Comparison of ENCODE assay signal across 8 cellular contexts in genomic region chr17:1627219-1627986, GRCh38. TPM values are rescaled to one million over a fixed set of nuclear protein-coding genes. Genes with fewer than 3 reads are reported as not detected.
A peak's percentile ranks its signal among the peaks of the same experiment; 100 is the strongest.
DNase-seq lines count a peak whose midpoint lies in the region; ATAC-seq and TF ChIP-seq lines count a peak whose summit lies in the region.

No MANE protein-coding gene starts in this region.

- H3K27ac Mint-ChIP-seq in activated CD8-positive, alpha-beta memory T cell treated with anti-CD3 and anti-CD28 coated beads, Interleukin-2, amount 10 ng/mL, durations not matched to agents 7 days and 5 days = no peak overlapping the region

- ATAC-seq in activated CD8-positive, alpha-beta memory T cell treated with anti-CD3 and anti-CD28 coated beads, Interleukin-2, amount 10 ng/mL, durations not matched to agents 7 days and 5 days = no peak
- ATAC-seq in GM18517 (IDR thresholded peaks at IDR 0.05; ENCODE audit: unreplicated experiment) (no peak), GM19351 (IDR thresholded peaks at IDR 0.05; ENCODE audit: unreplicated experiment) (no peak)

- H3K9me3 Mint-ChIP-seq in activated CD8-positive, alpha-beta memory T cell treated with anti-CD3 and anti-CD28 coated beads, Interleukin-2, amount 10 ng/mL, durations not matched to agents 7 days and 5 days (ENCODE audit: low read depth) = no peaks in the 10 kb centered on the region

- no peaks in the 10 kb centered on the region for H3K36me3 Mint-ChIP-seq in activated CD8-positive, alpha-beta memory T cell treated with anti-CD3 and anti-CD28 coated beads, Interleukin-2, amount 10 ng/mL, durations not matched to agents 7 days and 5 days

- H3K9ac ChIP-seq in neural cell (ENCODE audit: low read length) = peak overlapping the region; percentile 99

- no peaks in the 10 kb centered on the region for H4K20me1 ChIP-seq in neural cell (ENCODE audit: insufficient read depth)

- peaks cover 43% of the 10 kb centered on the region for H3K79me2 ChIP-seq in neural cell (replicated peaks; ENCODE audit: insufficient read depth, low read length)

- peak overlapping the region; percentile 94 for H3K4me2 ChIP-seq in neural cell (ENCODE audit: low read length)

- H3K9me2 ChIP-seq in neural cell (ENCODE audit: insufficient read depth, low read length) = no peaks in the 10 kb centered on the region

- H3K4me1 Mint-ChIP-seq in activated CD8-positive, alpha-beta memory T cell treated with anti-CD3 and anti-CD28 coated beads, Interleukin-2, amount 10 ng/mL, durations not matched to agents 7 days and 5 days = peaks cover 7% of the 10 kb centered on the region

- H3F3A ChIP-seq in neural cell (ENCODE audit: insufficient read depth, low read length, poor library complexity, severe bottlenecking) = no peaks in the 10 kb centered on the region

- DNase-seq in activated CD8-positive, alpha-beta memory T cell treated with anti-CD3 and anti-CD28 coated beads, Interleukin-2, amount 10 ng/mL, durations not matched to agents 7 days and 5 days = no peak
- DNase-seq in activated CD8-positive, alpha-beta memory T cell treated with anti-CD3 and anti-CD28 coated beads, Interleukin-2, amount 50 U/mL, for 48 hours = no peak
- no peak for DNase-seq in epithelial cell of proximal tubule (ENCODE audit: low read depth)
- no peak for DNase-seq in GM19240 (ENCODE audit: insufficient read length, low spot score)

- H3K9me3 ChIP-seq in neural cell (ENCODE audit: low read length) = no peaks in the 10 kb centered on the region

- CTCF ChIA-PET in activated CD8-positive, alpha-beta memory T cell treated with anti-CD3 and anti-CD28 coated beads, Interleukin-2, amount 10 ng/mL, durations not matched to agents 7 days and 5 days (lab: Charles Lee) = interaction anchor here (0.7 to 6.5 kb wide), 7 partner anchors 21 to 261 kb away, joined by 3 to 89 read pairs (median 16); partner anchors contain the start of gene RILP

- H3K27me3 ChIP-seq in neural cell (ENCODE audit: insufficient read depth, low read depth, low read length) = no peaks in the 10 kb centered on the region

- no peak for TF ChIP-seq CTCF in epithelial cell of proximal tubule (conservative IDR thresholded peaks at IDR 0.05; ENCODE audit: low read depth, low read length)
- TF ChIP-seq CTCF in neural cell (IDR thresholded peaks at IDR 0.05; ENCODE audit: poor library complexity, severe bottlenecking) = no peak

- TF ChIP-seq RAD21 in neural cell (conservative IDR thresholded peaks at IDR 0.05) = no peak

- H3K4me3 ChIP-seq in epithelial cell of proximal tubule (ENCODE audit: low read depth, low read length) (peak overlapping the region; percentile 61), neural cell (ENCODE audit: low read length) (peak overlapping the region; percentile 96)

- TF ChIP-seq EP300 in neural cell (conservative IDR thresholded peaks at IDR 0.05; ENCODE audit: poor library complexity, severe bottlenecking) = no peak

- H3K36me3 ChIP-seq in neural cell (ENCODE audit: insufficient read depth, low read length) = peaks cover 14% of the 10 kb centered on the region

- H3K4me3 Mint-ChIP-seq in activated CD8-positive, alpha-beta memory T cell treated with anti-CD3 and anti-CD28 coated beads, Interleukin-2, amount 10 ng/mL, durations not matched to agents 7 days and 5 days = peak overlapping the region; percentile 26

- peak; percentile 70 for TF ChIP-seq POLR2A in Raji (IDR thresholded peaks at IDR 0.05; ENCODE audit: insufficient read depth, low read depth, low read length)

- peak overlapping the region; percentile 99 for H3K27ac ChIP-seq in neural cell (ENCODE audit: low read length)

- H3K27me3 Mint-ChIP-seq in activated CD8-positive, alpha-beta memory T cell treated with anti-CD3 and anti-CD28 coated beads, Interleukin-2, amount 10 ng/mL, durations not matched to agents 7 days and 5 days = peaks cover 38% of the 10 kb centered on the region

- no peak overlapping the region for H2AFZ ChIP-seq in neural cell (ENCODE audit: low read depth, low read length)

TF ChIP-seq in neural cell, 6 proteins besides CTCF, POLR2A, EP300 and RAD21:
- no peak for TF ChIP-seq MXI1 (conservative IDR thresholded peaks at IDR 0.05; ENCODE audit: poor library complexity, severe bottlenecking)
TF ChIP-seq in neural cell: peak in this region for 0.

RNA-seq across cellular contexts. Expression of gene SLC43A2, which starts 1.2 kb away (rescaled TPM):
- 1 to 10 TPM in 1 of 2 experiments, under 1 TPM in 1; 0.55 to 1.3 TPM for total RNA-seq in activated CD8-positive, alpha-beta memory T cell treated with anti-CD3 and anti-CD28 coated beads, Interleukin-2, amount 10 ng/mL, durations not matched to agents 7 days and 5 days
- total RNA-seq in epithelial cell of proximal tubule = 2.3 and 12.9 TPM in 2 replicates
- polyA plus RNA-seq in neural cell = 60.1 and 69.0 TPM in 2 replicates
- 97.8 and 108 TPM in 2 replicates for polyA minus RNA-seq in neural cell

RNA-seq across cellular contexts. Expression of gene SCARF1, which starts 18.1 kb away (rescaled TPM):
- 1 to 10 TPM in 1 of 2 experiments, under 1 TPM in 1; 0.70 to 2.0 TPM for total RNA-seq in activated CD8-positive, alpha-beta memory T cell treated with anti-CD3 and anti-CD28 coated beads, Interleukin-2, amount 10 ng/mL, durations not matched to agents 7 days and 5 days
- 14.5 and 19.8 TPM in 2 replicates for total RNA-seq in epithelial cell of proximal tubule
- 3.0 and 5.4 TPM in 2 replicates for polyA plus RNA-seq in neural cell
- 0.73 and 1.2 TPM in 2 replicates for polyA minus RNA-seq in neural cell

RNA-seq across cellular contexts. Expression of gene RILP, which starts 22.3 kb away (rescaled TPM):
- total RNA-seq in activated CD8-positive, alpha-beta memory T cell treated with anti-CD3 and anti-CD28 coated beads, Interleukin-2, amount 10 ng/mL, durations not matched to agents 7 days and 5 days = 1 to 10 TPM; 4.8 to 6.9 TPM
- total RNA-seq in epithelial cell of proximal tubule = 18.2 and 21.4 TPM in 2 replicates
- polyA plus RNA-seq in neural cell = 7.5 and 14.9 TPM in 2 replicates
- polyA minus RNA-seq in neural cell = 1.2 and 2.7 TPM in 2 replicates

RNA-seq across cellular contexts. Expression of gene PRPF8, which starts 57.3 kb away (rescaled TPM):
- 100 to 1,000 TPM; 324 to 358 TPM for total RNA-seq in activated CD8-positive, alpha-beta memory T cell treated with anti-CD3 and anti-CD28 coated beads, Interleukin-2, amount 10 ng/mL, durations not matched to agents 7 days and 5 days
- 119 and 161 TPM in 2 replicates for total RNA-seq in epithelial cell of proximal tubule
- 43.9 and 56.9 TPM in 2 replicates for polyA plus RNA-seq in neural cell
- polyA minus RNA-seq in neural cell = 149 and 158 TPM in 2 replicates
